In the genomic region with DNA sequence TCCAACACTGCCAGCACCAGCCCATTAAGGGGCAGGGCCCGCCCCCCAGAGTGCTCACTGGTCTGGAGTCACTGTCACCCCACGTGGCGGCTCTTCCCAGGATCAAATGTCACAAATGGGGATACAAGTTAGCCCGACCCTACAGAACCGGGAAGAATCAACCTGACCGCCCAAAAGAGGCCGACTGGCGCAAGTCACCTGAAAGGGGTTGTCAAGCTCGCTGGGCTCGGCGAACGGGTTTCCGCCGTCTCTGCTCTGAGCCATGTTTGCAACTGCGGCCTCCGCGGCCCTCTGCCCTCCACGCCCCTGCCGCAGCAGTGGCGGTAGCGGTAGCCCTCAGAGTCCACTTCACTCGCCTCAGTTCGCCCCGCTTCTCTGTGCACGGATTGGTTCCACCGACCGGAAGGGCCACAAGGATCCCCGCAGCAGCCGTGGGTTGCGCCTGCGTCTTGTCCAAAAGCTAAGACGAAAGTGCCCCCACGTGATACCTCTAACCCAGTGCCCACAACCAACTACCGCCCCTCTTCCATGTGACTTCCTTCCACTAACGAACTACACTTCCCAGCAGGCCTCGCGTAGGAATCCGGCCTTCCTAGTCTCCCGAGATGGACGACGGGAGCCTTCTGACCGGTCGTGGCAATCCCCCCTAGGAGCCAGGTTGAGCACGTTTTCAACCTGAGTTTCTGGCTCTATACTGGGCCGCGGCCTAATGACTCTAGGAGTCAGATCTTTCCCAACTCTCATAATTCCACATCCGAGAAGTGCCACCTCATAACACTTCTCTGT, we compare ENCODE assay signal across 7 cellular contexts.
A peak's percentile ranks its signal among the peaks of the same experiment; 100 is the strongest.
DNase-seq lines count a peak whose midpoint lies in the region; ATAC-seq and TF ChIP-seq lines count a peak whose summit lies in the region.

A gene (minus strand): TSS at position 473 of the 786 bp plus-strand sequence. CDS start 209 bp downstream, at position 264.

- peak; percentile 99 to 100 for DNase-seq in NCI-H2081 (lab: John Stamatoyannopoulos, UW)
- peak; percentile 82 for DNase-seq in T1000 (lab: John Stamatoyannopoulos, UW)
- DNase-seq in astrocyte of the hippocampus (ENCODE audit: low read depth, low spot score), result peak; percentile 99
- DNase-seq in hippocampal formation (lab: John Stamatoyannopoulos, UW), result peak; percentile 94 to 98
- DNase-seq in retinal pigment epithelial cell (ENCODE audit: low read depth), result peak; percentile 98

- ATAC-seq in GM18508 (IDR thresholded peaks at IDR 0.05; ENCODE audit: insufficient read depth, unreplicated experiment) (peak; percentile 66), HG03025 (IDR thresholded peaks at IDR 0.05; ENCODE audit: low FRiP score, unreplicated experiment) (peak; percentile 85)

- peak within 1 kb of the TSS; percentile 90 for H3K4me3 ChIP-seq in retinal pigment epithelial cell (ENCODE audit: low read length)

- no peak for TF ChIP-seq CTCF in retinal pigment epithelial cell (conservative IDR thresholded peaks at IDR 0.05; ENCODE audit: low read depth, low read length)

Comparison
In these comparisons a context has a peak if more than half of its experiments do, and no peak if none do; other contexts are left out.
1. Peak in every context shown above with its lines: DNase-seq, ATAC-seq and H3K4me3 ChIP-seq.